In the genomic region with DNA sequence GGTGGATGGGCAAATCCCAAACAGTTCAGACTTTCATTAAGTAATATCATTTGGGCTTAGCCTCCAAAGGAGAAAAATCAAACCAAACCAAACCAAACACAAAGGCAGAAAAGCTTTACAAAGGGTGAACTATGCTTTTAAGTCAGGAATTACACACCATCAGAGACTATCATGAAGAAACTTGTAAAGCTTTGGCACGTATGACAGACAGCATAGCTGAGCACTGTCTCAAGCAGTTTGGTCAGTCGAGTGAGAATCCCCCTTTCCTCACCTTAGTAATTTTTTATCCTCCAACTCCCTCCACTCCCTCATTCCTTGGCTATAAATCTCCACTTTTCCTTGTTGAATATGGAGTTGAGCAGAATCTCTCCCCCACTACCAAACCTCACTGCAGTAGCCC, we compare ENCODE assay signal across 28 cellular contexts.
"Had no signal": no experiment of that assay in that cellular context is flagged by ENCODE, and none has a peak within 500 bp of the region (broad histone marks: within the 10 kb centered on the region; RNA-seq: fewer than 3 reads in every experiment).

No MANE protein-coding gene starts in this region.

- H3K4me1 ChIP-seq: left ventricle myocardium inferior, testis, thyroid gland, transverse colon, vagina had no signal

- H3K9me3 ChIP-seq: left ventricle myocardium inferior, pancreas, prostate gland, stomach, testis, thyroid gland, transverse colon, upper lobe of left lung, vagina had no signal

- H3K9me3 Mint-ChIP-seq: mesothelial cell of epicardium; natural killer cell treated with Interleukin-12 subunit alpha and Interleukin-12 subunit beta and Interleukin-15 and Interleukin-18, amount 100 ng/mL, for 72 hours; neural crest cell; stimulated activated naive B cell treated with anti-CD40 and anti-IgM and Interleukin-4, amounts not matched to agents 10 μg/mL and 1 μg/mL and 100 μg/mL, for 72 hours had no signal

- H3K36me3 Mint-ChIP-seq: natural killer cell treated with Interleukin-12 subunit alpha and Interleukin-12 subunit beta and Interleukin-15 and Interleukin-18, amount 100 ng/mL, for 72 hours had no signal

- H3K27ac Mint-ChIP-seq: mesothelial cell of epicardium; stimulated activated naive B cell treated with anti-CD40 and anti-IgM and Interleukin-4, amounts not matched to agents 10 μg/mL and 1 μg/mL and 100 μg/mL, for 72 hours had no signal

- DNase-seq: hippocampal formation; left ventricle myocardium inferior; mesendoderm; naive thymus-derived CD4-positive, alpha-beta T cell; nucleus accumbens; pancreas; posterior cingulate gyrus; retina; right cardiac atrium; stimulated activated CD4-positive, alpha-beta T cell treated with anti-CD3 and anti-CD28 coated beads, Interleukin-12 subunit alpha, Interleukin-12 subunit beta, amount 100 ng/mL, for 4 hours; stimulated activated CD4-positive, alpha-beta T cell treated with anti-CD3 and anti-CD28 coated beads, Interleukin-15, amount 100 ng/mL, for 24 hours; stimulated activated CD4-positive, alpha-beta T cell treated with anti-CD3 and anti-CD28 coated beads, Interleukin-2, amount 100 ng/mL, for 24 hours; stimulated activated CD4-positive, alpha-beta T cell treated with anti-CD3 and anti-CD28 coated beads, Interleukin-4, amount 100 ng/mL, for 1 hour; stimulated activated naive B cell treated with anti-CD40 and anti-IgM and Interleukin-4, amounts not matched to agents 10 μg/mL and 1 μg/mL and 100 μg/mL, for 72 hours; stimulated activated naive CD8-positive, alpha-beta T cell treated with anti-CD3 and anti-CD28 coated beads, Interleukin-15, Interleukin-2, amounts not matched to agents 100 U/mL and 50 U/mL, for 24 hours; stomach; testis; thyroid gland; transverse colon; upper lobe of left lung had no signal

- H3K27me3 ChIP-seq: pancreas, stomach, testis, thyroid gland, transverse colon, upper lobe of left lung, vagina had no signal

- ATAC-seq: natural killer cell treated with Interleukin-12 subunit alpha and Interleukin-12 subunit beta and Interleukin-15 and Interleukin-18, amount 100 ng/mL, for 72 hours; pancreas; right cardiac atrium; sciatic nerve; stimulated activated naive B cell treated with anti-CD40 and anti-IgM and Interleukin-4, amounts not matched to agents 10 μg/mL and 1 μg/mL and 100 μg/mL, for 72 hours; stimulated activated naive CD8-positive, alpha-beta T cell treated with anti-CD3 and anti-CD28 coated beads, Interleukin-15, Interleukin-2, amounts not matched to agents 100 U/mL and 50 U/mL, for 24 hours had no signal

- H3K27ac ChIP-seq: left ventricle myocardium inferior, pancreas, stomach, testis, thyroid gland, transverse colon, upper lobe of left lung, vagina had no signal

- H3K36me3 ChIP-seq: pancreas, prostate gland, thyroid gland, transverse colon, upper lobe of left lung, vagina had no signal

- H3K4me3 ChIP-seq: left ventricle myocardium inferior, lung, pancreas, prostate gland, skin epidermis, stomach, testis, thyroid gland, transverse colon, upper lobe of left lung, vagina had no signal

- H3K27me3 Mint-ChIP-seq: naive thymus-derived CD4-positive, alpha-beta T cell; natural killer cell treated with Interleukin-12 subunit alpha and Interleukin-12 subunit beta and Interleukin-15 and Interleukin-18, amount 100 ng/mL, for 72 hours; stimulated activated naive B cell treated with anti-CD40 and anti-IgM and Interleukin-4, amounts not matched to agents 10 μg/mL and 1 μg/mL and 100 μg/mL, for 72 hours had no signal

- H3K4me3 Mint-ChIP-seq: mesothelial cell of epicardium; naive thymus-derived CD4-positive, alpha-beta T cell; natural killer cell treated with Interleukin-12 subunit alpha and Interleukin-12 subunit beta and Interleukin-15 and Interleukin-18, amount 100 ng/mL, for 72 hours; neural crest cell; stimulated activated naive B cell treated with anti-CD40 and anti-IgM and Interleukin-4, amounts not matched to agents 10 μg/mL and 1 μg/mL and 100 μg/mL, for 72 hours had no signal

- FAIRE-seq: pancreas had no signal
